ENCODE assay signal across 1 cellular context in genomic region chr4:39037491-39037825, GRCh38.
A peak's percentile ranks its signal among the peaks of the same experiment; 100 is the strongest.
TF ChIP-seq lines count a peak whose summit lies in the region.

No MANE protein-coding gene starts in this region.

TF ChIP-seq in GM12878, 131 proteins besides CTCF, POLR2A, EP300 and RAD21 (continued from another document):
- TF ChIP-seq RELB (IDR thresholded peaks at IDR 0.05; ENCODE audit: low read depth) (0 out of 2 replicates have a peak, but pooled peaks have one; percentile 33), CREB1 (IDR thresholded peaks at IDR 0.05; ENCODE audit: low read depth) (no peak), PML (IDR thresholded peaks at IDR 0.05; ENCODE audit: low read length) (no peak), RCOR1 (conservative IDR thresholded peaks at IDR 0.05; ENCODE audit: low read depth, low read length) (no peak), CUX1 (IDR thresholded peaks at IDR 0.05; ENCODE audit: insufficient replicate concordance, low read depth, low read length) (no peak), NFXL1 (IDR thresholded peaks at IDR 0.05; ENCODE audit: borderline replicate concordance) (no peak), NRF1 (conservative IDR thresholded peaks at IDR 0.05; ENCODE audit: low read depth, low read length) (no peak), ZNF24 (IDR thresholded peaks at IDR 0.05) (no peak), PRDM15 (CRISPR knock-in tag; IDR thresholded peaks at IDR 0.05) (no peak), ATF2 (IDR thresholded peaks at IDR 0.05; ENCODE audit: low read length) (no peak), SMC3 (IDR thresholded peaks at IDR 0.05; ENCODE audit: borderline replicate concordance, low read length) (no peak), EED (IDR thresholded peaks at IDR 0.05; ENCODE audit: low read depth) (0 out of 2 replicates have a peak, but pooled peaks have one; percentile 48), NFIC (IDR thresholded peaks at IDR 0.05; ENCODE audit: low read depth, low read length) (no peak), GATAD2B (conservative IDR thresholded peaks at IDR 0.05; ENCODE audit: low read depth) (0 out of 2 replicates have a peak, but pooled peaks have one; percentile 24), SMAD5 (IDR thresholded peaks at IDR 0.05; ENCODE audit: low read depth) (no peak), ZNF592 (IDR thresholded peaks at IDR 0.05) (no peak), CHD2 (IDR thresholded peaks at IDR 0.05; ENCODE audit: borderline replicate concordance, low read depth, low read length) (no peak), RUNX3 (IDR thresholded peaks at IDR 0.05; ENCODE audit: low read length) (peak; percentile 27; the same call in 1 of the 2 replicates), ZNF687 (IDR thresholded peaks at IDR 0.05) (no peak), IKZF2 (IDR thresholded peaks at IDR 0.05) (peak; percentile 35 to 36; a peak in 1 of 4 replicates), NR2F1 (conservative IDR thresholded peaks at IDR 0.05) (peak; percentile 55), CEBPZ (IDR thresholded peaks at IDR 0.05; ENCODE audit: low read depth, low read length) (no peak)
